20 cellular contexts compared by ENCODE assay signal in the genomic region with DNA sequence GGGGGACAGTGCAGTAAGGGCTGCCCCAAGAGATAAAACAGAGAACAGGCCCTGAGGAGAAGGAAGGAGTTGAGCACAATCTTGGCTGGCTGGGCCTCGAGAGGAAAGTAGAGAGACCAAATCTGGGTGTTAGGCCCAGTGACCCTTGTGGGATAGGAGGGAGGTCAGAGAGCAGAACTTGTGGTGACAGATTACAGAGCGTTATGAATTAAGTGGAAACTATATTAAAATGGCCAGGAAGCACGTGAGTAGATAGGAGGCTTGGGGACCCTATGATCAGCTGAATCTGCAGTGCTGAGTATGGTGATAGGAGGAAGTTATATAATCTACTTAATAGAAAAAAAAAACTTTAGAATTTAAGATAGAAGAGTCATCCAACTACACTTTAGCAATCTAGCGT. TPM values are rescaled to one million over a fixed set of nuclear protein-coding genes. Genes with fewer than 3 reads are reported as not detected.
DNase-seq lines count a peak whose midpoint lies in the region; ATAC-seq and TF ChIP-seq lines count a peak whose summit lies in the region.
"Had no signal": no experiment of that assay in that cellular context is flagged by ENCODE, and none has a peak within 500 bp of the region (broad histone marks: within the 10 kb centered on the region; RNA-seq: fewer than 3 reads in every experiment).

No MANE protein-coding gene starts in this region.

- H3K4me3 Mint-ChIP-seq in dendritic cell treated with granulocyte-macrophage colony-stimulating factor and Interleukin-4, amounts not matched to agents 40 ng/mL and 50 ng/mL, for 4 days: no peak overlapping the region
- no peak overlapping the region for H3K4me3 Mint-ChIP-seq in stimulated activated effector memory CD8-positive, alpha-beta T cell treated with anti-CD3 and anti-CD28 coated beads, Interleukin-12 subunit alpha, Interleukin-12 subunit beta, amount 100 ng/mL, for 72 hours
- H3K4me3 Mint-ChIP-seq: activated naive CD4-positive, alpha-beta T cell treated with anti-CD3 and anti-CD28 coated beads, Interleukin-2, amount 10 ng/mL, durations not matched to agents 7 days and 5 days had no signal

- intact Hi-C loops in left ventricle myocardium superior (cut with micrococcal nuclease): no loop called here
- intact Hi-C loops in dendritic cell treated with granulocyte-macrophage colony-stimulating factor and Interleukin-4, amounts not matched to agents 40 ng/mL and 50 ng/mL, for 4 days (cut with micrococcal nuclease): no loop called here

- peak; percentile 7 for ATAC-seq in left ventricle myocardium superior
- peak; percentile 6 for ATAC-seq in stimulated activated effector memory CD8-positive, alpha-beta T cell treated with anti-CD3 and anti-CD28 coated beads, Interleukin-12 subunit alpha, Interleukin-12 subunit beta, amount 100 ng/mL, for 72 hours
- no peak for ATAC-seq in HG03196 (IDR thresholded peaks at IDR 0.05; ENCODE audit: unreplicated experiment)
- ATAC-seq in GM21381 (IDR thresholded peaks at IDR 0.05; ENCODE audit: unreplicated experiment): no peak

- H3K27me3 Mint-ChIP-seq in dendritic cell treated with granulocyte-macrophage colony-stimulating factor and Interleukin-4, amounts not matched to agents 40 ng/mL and 50 ng/mL, for 4 days: no peaks in the 10 kb centered on the region
- H3K27me3 Mint-ChIP-seq: activated naive CD4-positive, alpha-beta T cell treated with anti-CD3 and anti-CD28 coated beads, Interleukin-2, amount 10 ng/mL, durations not matched to agents 7 days and 5 days had no signal

- H3K27ac ChIP-seq in right atrium auricular region: no peak overlapping the region
- H3K27ac ChIP-seq: brain microvascular endothelial cell, GM23248 had no signal

- peak overlapping the region; percentile 10 for H3K27ac Mint-ChIP-seq in dendritic cell treated with granulocyte-macrophage colony-stimulating factor and Interleukin-4, amounts not matched to agents 40 ng/mL and 50 ng/mL, for 4 days
- H3K27ac Mint-ChIP-seq in stimulated activated effector memory CD8-positive, alpha-beta T cell treated with anti-CD3 and anti-CD28 coated beads, Interleukin-12 subunit alpha, Interleukin-12 subunit beta, amount 100 ng/mL, for 72 hours: peak overlapping the region; percentile 91
- H3K27ac Mint-ChIP-seq: activated naive CD4-positive, alpha-beta T cell treated with anti-CD3 and anti-CD28 coated beads, Interleukin-2, amount 10 ng/mL, durations not matched to agents 7 days and 5 days had no signal

- H3K9me3 Mint-ChIP-seq in dendritic cell treated with granulocyte-macrophage colony-stimulating factor and Interleukin-4, amounts not matched to agents 40 ng/mL and 50 ng/mL, for 4 days: no peaks in the 10 kb centered on the region
- H3K9me3 Mint-ChIP-seq in stimulated activated effector memory CD8-positive, alpha-beta T cell treated with anti-CD3 and anti-CD28 coated beads, Interleukin-12 subunit alpha, Interleukin-12 subunit beta, amount 100 ng/mL, for 72 hours: no peaks in the 10 kb centered on the region
- H3K9me3 Mint-ChIP-seq: activated naive CD4-positive, alpha-beta T cell treated with anti-CD3 and anti-CD28 coated beads, Interleukin-2, amount 10 ng/mL, durations not matched to agents 7 days and 5 days had no signal

- no peaks in the 10 kb centered on the region for H3K9me3 ChIP-seq in right atrium auricular region
- H3K9me3 ChIP-seq in BE2C: no peaks in the 10 kb centered on the region
- H3K9me3 ChIP-seq: SK-N-SH, tibial artery had no signal

- no peak overlapping the region for H3K4me3 ChIP-seq in right atrium auricular region
- H3K4me3 ChIP-seq in BE2C (ENCODE audit: low read depth, low read length): no peak overlapping the region
- H3K4me3 ChIP-seq: GM23248, lung, skin epidermis, tibial artery had no signal

- H3K36me3 ChIP-seq in right atrium auricular region: no peaks in the 10 kb centered on the region
- H3K36me3 ChIP-seq in BE2C: peaks cover 3% of the 10 kb centered on the region; the same call in 1 of the 2 replicates
- H3K36me3 ChIP-seq: brain microvascular endothelial cell had no signal

- no peaks in the 10 kb centered on the region for H3K27me3 ChIP-seq in right atrium auricular region
- H3K27me3 ChIP-seq in BE2C: no peaks in the 10 kb centered on the region
- H3K27me3 ChIP-seq: brain microvascular endothelial cell, tibial artery had no signal

- no peak for TF ChIP-seq CTCF in right atrium auricular region (IDR thresholded peaks at IDR 0.05)
- no peak for TF ChIP-seq CTCF in BE2C (IDR thresholded peaks at IDR 0.05; ENCODE audit: low read depth, low read length)

- no peak for DNase-seq in left ventricle myocardium superior
- no peak for DNase-seq in right atrium auricular region (ENCODE audit: low spot score)
- peak; percentile 15 for DNase-seq in OCI-M1 (lab: John Stamatoyannopoulos, UW)
- no peak for DNase-seq in stimulated activated effector memory CD8-positive, alpha-beta T cell treated with anti-CD3 and anti-CD28 coated beads, Interleukin-12 subunit alpha, Interleukin-12 subunit beta, amount 100 ng/mL, for 72 hours (ENCODE audit: low spot score in 2 of 2)
- no peak for DNase-seq in BE2C
- DNase-seq: activated naive CD4-positive, alpha-beta T cell treated with anti-CD3 and anti-CD28 coated beads, Interleukin-2, amount 10 ng/mL, durations not matched to agents 7 days and 5 days; brain microvascular endothelial cell; DMS153; GM23248; NCI-H1092; NCI-H526 treated with DMSO at 0.1 percent for 48 hours; SK-N-SH; stimulated activated CD4-positive, alpha-beta T cell treated with anti-CD3 and anti-CD28 coated beads, Interleukin-4, amount 100 ng/mL, for 4 hours; stimulated activated CD8-positive, alpha-beta memory T cell treated with anti-CD3 and anti-CD28 coated beads, Interleukin-4, amount 100 ng/mL, for 48 hours had no signal

- H3K4me1 ChIP-seq in right atrium auricular region (peaks cover 0 to 70% of the 10 kb centered on the region in 2 donors), BE2C (no peaks in the 10 kb centered on the region)

- peaks cover 75% of the 10 kb centered on the region for H3K36me3 Mint-ChIP-seq in dendritic cell treated with granulocyte-macrophage colony-stimulating factor and Interleukin-4, amounts not matched to agents 40 ng/mL and 50 ng/mL, for 4 days (ENCODE audit: low read depth)
- peaks cover 38% of the 10 kb centered on the region for H3K36me3 Mint-ChIP-seq in stimulated activated effector memory CD8-positive, alpha-beta T cell treated with anti-CD3 and anti-CD28 coated beads, Interleukin-12 subunit alpha, Interleukin-12 subunit beta, amount 100 ng/mL, for 72 hours

- H3K4me1 Mint-ChIP-seq in dendritic cell treated with granulocyte-macrophage colony-stimulating factor and Interleukin-4, amounts not matched to agents 40 ng/mL and 50 ng/mL, for 4 days (ENCODE audit: low read depth): peaks cover 54% of the 10 kb centered on the region
- peaks cover 60% of the 10 kb centered on the region for H3K4me1 Mint-ChIP-seq in stimulated activated effector memory CD8-positive, alpha-beta T cell treated with anti-CD3 and anti-CD28 coated beads, Interleukin-12 subunit alpha, Interleukin-12 subunit beta, amount 100 ng/mL, for 72 hours

RNA-seq across cellular contexts. Expression of a gene that starts 30.0 kb away (rescaled TPM):
- 75.9 TPM for total RNA-seq in left ventricle myocardium superior
- 10 to 100 TPM; 55.1 to 94.3 TPM for total RNA-seq in right atrium auricular region
- 38.7 TPM for polyA plus RNA-seq in BE2C (2012; ENCODE audit: insufficient read depth, insufficient read length, low read depth)
- total RNA-seq: GM23248 had no signal

Comparison
In these comparisons a context has a peak if more than half of its experiments do, and no peak if none do; other contexts are left out.
1. ATAC-seq: peak in left ventricle myocardium superior (single experiment) and stimulated activated effector memory CD8-positive, alpha-beta T cell treated with anti-CD3 and anti-CD28 coated beads, Interleukin-12 subunit alpha, Interleukin-12 subunit beta, amount 100 ng/mL, for 72 hours (single experiment); none in HG03196 (single experiment) and GM21381 (single experiment).